8 cellular contexts compared by ENCODE assay signal in the genomic region with DNA sequence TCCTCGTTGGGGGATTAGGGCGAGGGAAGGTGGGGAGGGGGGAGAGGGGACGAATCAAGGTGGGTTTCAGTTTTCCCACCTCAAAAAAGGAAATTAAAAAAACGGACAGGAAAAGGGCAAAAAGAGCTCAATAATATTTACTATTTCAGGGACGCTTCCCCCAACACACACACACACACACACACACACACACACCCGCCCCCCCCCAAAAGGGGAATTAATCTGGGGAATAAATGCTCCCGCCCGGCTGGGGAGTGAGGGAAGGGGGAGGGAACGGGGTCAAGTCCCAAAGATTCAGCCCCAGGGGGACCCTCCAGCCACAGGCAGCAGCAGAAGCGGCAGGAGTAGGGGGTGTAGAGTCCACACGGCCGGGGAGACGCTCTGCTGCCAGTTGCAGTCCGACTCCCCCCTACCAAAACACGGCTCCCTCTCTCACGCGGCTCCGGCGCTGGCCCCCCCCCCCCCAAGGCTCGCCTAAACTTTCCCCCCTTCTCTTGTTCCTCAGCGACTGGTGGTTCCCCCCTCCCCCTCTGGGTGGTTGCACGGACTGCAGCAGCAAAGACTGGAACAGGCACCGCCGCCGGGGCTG. TPM values are rescaled to one million over a fixed set of nuclear protein-coding genes. Genes with fewer than 3 reads are reported as not detected.
DNase-seq lines count a peak whose midpoint lies in the region; TF ChIP-seq lines count a peak whose summit lies in the region.

No MANE protein-coding gene starts in this region.

- no peaks in the 10 kb centered on the region for H3K27me3 Mint-ChIP-seq in activated naive CD4-positive, alpha-beta T cell treated with anti-CD3 and anti-CD28 coated beads, Interleukin-2, amount 50 U/mL, for 24 hours

- H3K9me3 Mint-ChIP-seq in activated naive CD4-positive, alpha-beta T cell treated with anti-CD3 and anti-CD28 coated beads, Interleukin-2, amount 50 U/mL, for 24 hours, result no peaks in the 10 kb centered on the region

- H3K4me3 Mint-ChIP-seq in activated naive CD4-positive, alpha-beta T cell treated with anti-CD3 and anti-CD28 coated beads, Interleukin-2, amount 50 U/mL, for 24 hours, result peak overlapping the region; percentile 94

- H3K9me3 ChIP-seq in liver (ENCODE audit: control insufficient read depth in 4 of 4, low read length in 3 of 4) (no peaks in the 10 kb centered on the region), thymus (ENCODE audit: control insufficient read depth) (no peaks in the 10 kb centered on the region)

- H3K4me3 ChIP-seq in liver (ENCODE audit: low read depth in 1 of 3, low read length in 3 of 3) (peak overlapping the region; percentile 73 to 98 (median 79)), thymus (ENCODE audit: low read length) (peak overlapping the region; percentile 94)

- no peak for TF ChIP-seq RAD21 in liver (IDR thresholded peaks at IDR 0.05)

- H3K27ac ChIP-seq in adipose tissue (ENCODE audit: low read depth, low read length) (peak overlapping the region; percentile 57), liver (ENCODE audit: low read depth in 1 of 2, low read length in 2 of 2) (peak overlapping the region; percentile 97 to 98), thymus (ENCODE audit: low read depth) (peak overlapping the region; percentile 100)

- TF ChIP-seq CTCF in liver (IDR thresholded peaks at IDR 0.05; ENCODE audit: low read depth, low read length, missing input control), result no peak

- H3K4me1 ChIP-seq in liver (ENCODE audit: control insufficient read depth in 4 of 4, insufficient read depth in 4 of 4, low read length in 3 of 4) (peaks cover 2 to 24% (median 11%) of the 10 kb centered on the region in 4 donors), thymus (ENCODE audit: control insufficient read depth, insufficient read depth, low read length) (peaks cover 13% of the 10 kb centered on the region)

- WGBS in adipose tissue, 3 donors, result 0 to 2% (median 0%) methylated on average over 6 to 23 of the region's 25 CpGs
- WGBS in liver, result under 1% methylated on average over 25 of the region's 25 CpGs
- WGBS in thymus, result under 1% methylated on average over 25 of the region's 25 CpGs

- no peak for DNase-seq in activated naive CD4-positive, alpha-beta T cell (lab: John Stamatoyannopoulos, UW)
- DNase-seq in AG08395 (ENCODE audit: low spot score), result no peak
- no peak for DNase-seq in mesenteric fat pad (ENCODE audit: low spot score)
- DNase-seq in AG08396 (ENCODE audit: low spot score), result no peak

- peak overlapping the region; percentile 100 for H3K27ac Mint-ChIP-seq in activated naive CD4-positive, alpha-beta T cell treated with anti-CD3 and anti-CD28 coated beads, Interleukin-2, amount 50 U/mL, for 24 hours

- H3K9ac ChIP-seq in liver (ENCODE audit: low read depth in 1 of 2, low read length in 2 of 2), result peak overlapping the region; percentile 77 to 95

- H3K27me3 ChIP-seq in liver (ENCODE audit: control insufficient read depth in 4 of 4, insufficient read depth in 4 of 4, low read length in 3 of 4), result no peaks in the 10 kb centered on the region
- no peaks in the 10 kb centered on the region for H3K27me3 ChIP-seq in thymus (ENCODE audit: control insufficient read depth, insufficient read depth)

- peaks cover 36% of the 10 kb centered on the region for H3K4me1 Mint-ChIP-seq in activated naive CD4-positive, alpha-beta T cell treated with anti-CD3 and anti-CD28 coated beads, Interleukin-2, amount 50 U/mL, for 24 hours

- H3K36me3 ChIP-seq in liver (ENCODE audit: control insufficient read depth in 4 of 4, insufficient read depth in 3 of 4, low read depth in 1 of 4, low read length in 3 of 4) (no peaks in the 10 kb centered on the region), thymus (ENCODE audit: control insufficient read depth, insufficient read depth) (no peaks in the 10 kb centered on the region)

- H3K36me3 Mint-ChIP-seq in activated naive CD4-positive, alpha-beta T cell treated with anti-CD3 and anti-CD28 coated beads, Interleukin-2, amount 50 U/mL, for 24 hours, result peaks cover 3% of the 10 kb centered on the region

TF ChIP-seq in liver, 16 proteins besides CTCF, POLR2A, EP300 and RAD21:
- TF ChIP-seq NR2F2 (IDR thresholded peaks at IDR 0.05) (no peak), JUND (IDR thresholded peaks at IDR 0.05) (no peak), EGR1 (IDR thresholded peaks at IDR 0.05; ENCODE audit: low read depth in 2 of 2) (no peak), TAF1 (conservative IDR thresholded peaks at IDR 0.05) (no peak), FOXA1 (IDR thresholded peaks at IDR 0.05) (no peak), GABPA (IDR thresholded peaks at IDR 0.05 in 1 of 2, conservative IDR thresholded peaks at IDR 0.05 in 1 of 2) (no peak), FOXA2 (IDR thresholded peaks at IDR 0.05) (no peak), HNF4A (conservative IDR thresholded peaks at IDR 0.05) (no peak), SP1 (IDR thresholded peaks at IDR 0.05) (no peak), YY1 (IDR thresholded peaks at IDR 0.05) (no peak), HNF4G (IDR thresholded peaks at IDR 0.05) (no peak), RXRA (IDR thresholded peaks at IDR 0.05) (no peak)
- TF ChIP-seq, protein P1, sequence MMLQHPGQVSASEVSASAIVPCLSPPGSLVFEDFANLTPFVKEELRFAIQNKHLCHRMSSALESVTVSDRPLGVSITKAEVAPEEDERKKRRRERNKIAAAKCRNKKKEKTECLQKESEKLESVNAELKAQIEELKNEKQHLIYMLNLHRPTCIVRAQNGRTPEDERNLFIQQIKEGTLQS (IDR thresholded peaks at IDR 0.05), result no peak
- TF ChIP-seq, protein P2, sequence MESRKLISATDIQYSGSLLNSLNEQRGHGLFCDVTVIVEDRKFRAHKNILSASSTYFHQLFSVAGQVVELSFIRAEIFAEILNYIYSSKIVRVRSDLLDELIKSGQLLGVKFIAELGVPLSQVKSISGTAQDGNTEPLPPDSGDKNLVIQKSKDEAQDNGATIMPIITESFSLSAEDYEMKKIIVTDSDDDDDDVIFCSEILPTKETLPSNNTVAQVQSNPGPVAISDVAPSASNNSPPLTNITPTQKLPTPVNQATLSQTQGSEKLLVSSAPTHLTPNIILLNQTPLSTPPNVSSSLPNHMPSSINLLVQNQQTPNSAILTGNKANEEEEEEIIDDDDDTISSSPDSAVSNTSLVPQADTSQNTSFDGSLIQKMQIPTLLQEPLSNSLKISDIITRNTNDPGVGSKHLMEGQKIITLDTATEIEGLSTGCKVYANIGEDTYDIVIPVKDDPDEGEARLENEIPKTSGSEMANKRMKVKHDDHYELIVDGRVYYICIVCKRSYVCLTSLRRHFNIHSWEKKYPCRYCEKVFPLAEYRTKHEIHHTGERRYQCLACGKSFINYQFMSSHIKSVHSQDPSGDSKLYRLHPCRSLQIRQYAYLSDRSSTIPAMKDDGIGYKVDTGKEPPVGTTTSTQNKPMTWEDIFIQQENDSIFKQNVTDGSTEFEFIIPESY (IDR thresholded peaks at IDR 0.05), result no peak
- TF ChIP-seq, protein P3, sequence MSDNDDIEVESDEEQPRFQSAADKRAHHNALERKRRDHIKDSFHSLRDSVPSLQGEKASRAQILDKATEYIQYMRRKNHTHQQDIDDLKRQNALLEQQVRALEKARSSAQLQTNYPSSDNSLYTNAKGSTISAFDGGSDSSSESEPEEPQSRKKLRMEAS (IDR thresholded peaks at IDR 0.05), result no peak
- TF ChIP-seq, protein P4, sequence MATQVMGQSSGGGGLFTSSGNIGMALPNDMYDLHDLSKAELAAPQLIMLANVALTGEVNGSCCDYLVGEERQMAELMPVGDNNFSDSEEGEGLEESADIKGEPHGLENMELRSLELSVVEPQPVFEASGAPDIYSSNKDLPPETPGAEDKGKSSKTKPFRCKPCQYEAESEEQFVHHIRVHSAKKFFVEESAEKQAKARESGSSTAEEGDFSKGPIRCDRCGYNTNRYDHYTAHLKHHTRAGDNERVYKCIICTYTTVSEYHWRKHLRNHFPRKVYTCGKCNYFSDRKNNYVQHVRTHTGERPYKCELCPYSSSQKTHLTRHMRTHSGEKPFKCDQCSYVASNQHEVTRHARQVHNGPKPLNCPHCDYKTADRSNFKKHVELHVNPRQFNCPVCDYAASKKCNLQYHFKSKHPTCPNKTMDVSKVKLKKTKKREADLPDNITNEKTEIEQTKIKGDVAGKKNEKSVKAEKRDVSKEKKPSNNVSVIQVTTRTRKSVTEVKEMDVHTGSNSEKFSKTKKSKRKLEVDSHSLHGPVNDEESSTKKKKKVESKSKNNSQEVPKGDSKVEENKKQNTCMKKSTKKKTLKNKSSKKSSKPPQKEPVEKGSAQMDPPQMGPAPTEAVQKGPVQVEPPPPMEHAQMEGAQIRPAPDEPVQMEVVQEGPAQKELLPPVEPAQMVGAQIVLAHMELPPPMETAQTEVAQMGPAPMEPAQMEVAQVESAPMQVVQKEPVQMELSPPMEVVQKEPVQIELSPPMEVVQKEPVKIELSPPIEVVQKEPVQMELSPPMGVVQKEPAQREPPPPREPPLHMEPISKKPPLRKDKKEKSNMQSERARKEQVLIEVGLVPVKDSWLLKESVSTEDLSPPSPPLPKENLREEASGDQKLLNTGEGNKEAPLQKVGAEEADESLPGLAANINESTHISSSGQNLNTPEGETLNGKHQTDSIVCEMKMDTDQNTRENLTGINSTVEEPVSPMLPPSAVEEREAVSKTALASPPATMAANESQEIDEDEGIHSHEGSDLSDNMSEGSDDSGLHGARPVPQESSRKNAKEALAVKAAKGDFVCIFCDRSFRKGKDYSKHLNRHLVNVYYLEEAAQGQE (IDR thresholded peaks at IDR 0.05), result no peak
TF ChIP-seq in liver: peak in this region for 0.

RNA-seq across cellular contexts. Expression of a gene that starts 0.5 kb away (rescaled TPM):
- polyA plus RNA-seq in adipose tissue (10 to 100 TPM; 28.1 to 53.4 (median 31.7) TPM), liver (10 to 100 TPM; 15.0 to 20.6 TPM), thymus (174 TPM)
- total RNA-seq in liver (100 to 1,000 TPM in 1 of 2 donors, 10 to 100 TPM in 1; 62.0 to 149 TPM), mesenteric fat pad (71.3 TPM)
